Comparison of ENCODE assay signal across 15 cellular contexts in the genomic region with DNA sequence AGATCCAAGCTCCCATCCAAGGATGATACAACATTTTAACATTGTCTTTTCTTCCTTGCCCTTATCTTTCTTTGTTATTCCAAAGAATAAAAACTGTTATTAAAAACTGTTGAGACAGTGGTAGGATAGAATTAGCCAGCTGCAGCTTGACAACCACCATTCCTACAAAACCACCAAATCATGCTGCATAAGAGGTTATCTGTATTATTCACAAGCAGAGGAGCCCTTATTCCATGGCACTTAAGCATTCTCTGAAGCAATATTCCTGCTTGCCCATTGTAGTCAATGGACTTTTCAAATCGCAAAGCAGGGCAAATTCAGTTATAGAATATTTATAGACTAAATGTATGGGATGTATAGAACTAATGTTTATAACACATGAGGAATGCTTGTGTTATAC. TPM values are rescaled to one million over a fixed set of nuclear protein-coding genes. Genes with fewer than 3 reads are reported as not detected.
DNase-seq lines count a peak whose midpoint lies in the region; ATAC-seq and TF ChIP-seq lines count a peak whose summit lies in the region.
"Had no signal": no experiment of that assay in that cellular context is flagged by ENCODE, and none has a peak within 500 bp of the region (broad histone marks: within the 10 kb centered on the region; RNA-seq: fewer than 3 reads in every experiment).

No MANE protein-coding gene starts in this region.

- H3K4me3 Mint-ChIP-seq in brain (peak overlapping the region in 4 of 5 experiments; percentile 75 to 89 (median 84)), HFFc6 (no peak overlapping the region)
- H3K4me3 Mint-ChIP-seq: activated B cell treated with CpG ODN at 0.5 μM for 24 hours had no signal

- H3K27ac ChIP-seq in right cardiac atrium (ENCODE audit: low read length) (no peak overlapping the region), MM.1S (ENCODE audit: low read length) (no peak overlapping the region)

- H3K9me3 ChIP-seq in right cardiac atrium (ENCODE audit: control insufficient read depth, low read length) (no peaks in the 10 kb centered on the region), MM.1S (replicated peaks; ENCODE audit: insufficient read depth, low read length) (no peaks in the 10 kb centered on the region)
- H3K9me3 ChIP-seq: MG63 had no signal

- TF ChIP-seq CTCF in MM.1S (IDR thresholded peaks at IDR 0.05; ENCODE audit: low read length) (no peak), brain (conservative IDR thresholded peaks at IDR 0.05) (no peak), HFFc6 (IDR thresholded peaks at IDR 0.05) (no peak)

- no peak overlapping the region for H2AFZ ChIP-seq in MM.1S (ENCODE audit: low read length)

- H3K9ac ChIP-seq in MM.1S (ENCODE audit: low read length) = no peak overlapping the region

- DNase-seq in right cardiac atrium (no peak), Right ventricle myocardium inferior (ENCODE audit: missing footprints) (no peak), MM.1S (no peak), HFFc6 (no peak)
- no peak for DNase-seq in stimulated activated CD4-positive, alpha-beta T cell treated with anti-CD3 and anti-CD28 coated beads, Interleukin-2, amount 100 ng/mL, for 24 hours
- DNase-seq: activated B cell treated with CpG ODN at 0.5 μM for 24 hours; activated effector memory CD4-positive, alpha-beta T cell treated with Interleukin-2 at 50 U/mL for 16 hours; central memory CD4-positive, alpha-beta T cell; islet precursor cell; MG63; NCI-H2081 treated with DMSO at 0.1 percent for 48 hours; stimulated activated CD4-positive, alpha-beta T cell treated with anti-CD3 and anti-CD28 coated beads, Interleukin-1b, Interleukin-23, amount 100 ng/mL, for 48 hours had no signal

- H3F3A ChIP-seq in MM.1S (ENCODE audit: insufficient read depth, low read length) = peaks cover 32% of the 10 kb centered on the region

- H3K27ac Mint-ChIP-seq in brain = peak overlapping the region in 3 of 5 experiments; percentile 30 to 38 (median 35)
- no peak overlapping the region for H3K27ac Mint-ChIP-seq in HFFc6
- H3K27ac Mint-ChIP-seq: activated B cell treated with CpG ODN at 0.5 μM for 24 hours had no signal

- no peaks in the 10 kb centered on the region for H4K20me1 ChIP-seq in MM.1S (ENCODE audit: insufficient read depth, low read length)

- H3K4me2 ChIP-seq in MM.1S (ENCODE audit: low read depth, low read length) = peak overlapping the region; percentile 19; the same call in 1 of the 2 replicates

- no peaks in the 10 kb centered on the region for H3K27me3 Mint-ChIP-seq in brain
- H3K27me3 Mint-ChIP-seq in HFFc6 (ENCODE audit: insufficient read depth) = no peaks in the 10 kb centered on the region
- H3K27me3 Mint-ChIP-seq: activated B cell treated with CpG ODN at 0.5 μM for 24 hours had no signal

- H3K4me3 ChIP-seq in right cardiac atrium (ENCODE audit: low read length) (peak overlapping the region; percentile 33), MM.1S (ENCODE audit: low read length) (no peak overlapping the region; the same call in 1 of the 2 replicates)
- H3K4me3 ChIP-seq: MG63 had no signal

- no peaks in the 10 kb centered on the region for H3K9me2 ChIP-seq in MM.1S (replicated peaks; ENCODE audit: insufficient read depth, low read length)

- WGBS in right cardiac atrium = 86% methylated on average over 1 of the region's 1 CpG

- H3K36me3 Mint-ChIP-seq in brain (no peaks in the 10 kb centered on the region), HFFc6 (ENCODE audit: low read depth) (no peaks in the 10 kb centered on the region)

- peaks cover 32% of the 10 kb centered on the region for H3K4me1 Mint-ChIP-seq in brain
- no peaks in the 10 kb centered on the region for H3K4me1 Mint-ChIP-seq in HFFc6 (ENCODE audit: low read depth)

- H3K79me2 ChIP-seq in MM.1S (ENCODE audit: low read length) = 0 out of 2 replicates have a peak, but pooled peaks cover 4% of the 10 kb centered on the region

- intact Hi-C loops in right cardiac atrium (cut with DNase I) (no loop called here), Right ventricle myocardium inferior (cut with DNase I) (no loop called here)

- no peaks in the 10 kb centered on the region for H3K27me3 ChIP-seq in right cardiac atrium (ENCODE audit: control insufficient read depth, insufficient read depth)
- no peaks in the 10 kb centered on the region for H3K27me3 ChIP-seq in MM.1S (replicated peaks; ENCODE audit: insufficient read depth, low read length)
- H3K27me3 ChIP-seq: MG63 had no signal

- ATAC-seq in right cardiac atrium (no peak), Right ventricle myocardium inferior (no peak), GM18907 (IDR thresholded peaks at IDR 0.05; ENCODE audit: unreplicated experiment) (no peak)

- H3K36me3 ChIP-seq in MM.1S (replicated peaks; ENCODE audit: insufficient read depth, low read length) = no peaks in the 10 kb centered on the region
- H3K36me3 ChIP-seq: MG63 had no signal

- H3K9me3 Mint-ChIP-seq in brain = no peaks in the 10 kb centered on the region
- H3K9me3 Mint-ChIP-seq in HFFc6 = no peaks in the 10 kb centered on the region
- H3K9me3 Mint-ChIP-seq: activated B cell treated with CpG ODN at 0.5 μM for 24 hours had no signal

- H3K4me1 ChIP-seq in right cardiac atrium (ENCODE audit: control insufficient read depth, insufficient read depth, low read length) = no peaks in the 10 kb centered on the region
- peaks cover 20% of the 10 kb centered on the region for H3K4me1 ChIP-seq in MM.1S (ENCODE audit: low read length)

RNA-seq across cellular contexts. Expression of a gene that starts 3.4 kb away (rescaled TPM):
- total RNA-seq in right cardiac atrium = 10 to 100 TPM in 3 of 4 donors, 1 to 10 TPM in 1; 9.4 to 16.2 (median 14.6) TPM
- 4.3 TPM for polyA plus RNA-seq in right cardiac atrium
- total RNA-seq in Right ventricle myocardium inferior = 9.4 TPM
- polyA plus RNA-seq in brain (ENCODE audit: insufficient read depth, low read depth, low replicate concordance) = 0.46 TPM
- total RNA-seq in HFFc6 (2021; fragmentation: NEBNext Ultra II Directional; extraction: Animal tissue kit (Norgen Biotek cat#: 25700)) = not detected
- total RNA-seq: pulmonary artery endothelial cell had no signal

Comparison
In these comparisons a context has a peak if more than half of its experiments do, and no peak if none do; other contexts are left out.
1. RNA of a gene that starts 3.4 kb away (total RNA-seq): 9.4 to 16.2 TPM in right cardiac atrium and 9.4 TPM in Right ventricle myocardium inferior (single experiment); not detected in HFFc6; every median in the first group is over 10 times any median in the second.